Comparison of ENCODE assay signal across 8 cellular contexts in genomic region chr4:2842667-2843022, GRCh38. TPM values are rescaled to one million over a fixed set of nuclear protein-coding genes. Genes with fewer than 3 reads are reported as not detected.
DNase-seq lines count a peak whose midpoint lies in the region; ATAC-seq, FAIRE-seq and TF ChIP-seq lines count a peak whose summit lies in the region.

No MANE protein-coding gene starts in this region.

- FAIRE-seq in A549 (lab: Jason Lieb, UNC): no peak

- TF ChIP-seq RAD21 in A549 (conservative IDR thresholded peaks at IDR 0.05 in 1 of 2, IDR thresholded peaks at IDR 0.05 in 1 of 2): no peak

- TF ChIP-seq POLR2A in A549 (IDR thresholded peaks at IDR 0.05; ENCODE audit: low read length) (no peak), body of pancreas (IDR thresholded peaks at IDR 0.05) (no peak)

- H3K9me3 ChIP-seq in A549 (no peaks in the 10 kb centered on the region), body of pancreas (no peaks in the 10 kb centered on the region)

- H3K27me3 ChIP-seq in HL-60 (ENCODE audit: insufficient read depth, poor library complexity, severe bottlenecking) (no peaks in the 10 kb centered on the region), body of pancreas (no peaks in the 10 kb centered on the region)

- CTCF ChIA-PET in A549 (lab: Yijun Ruan, JAX): no interaction called here

- DNase-seq in A549 (ENCODE audit: low read depth in 1 of 2, low spot score in 1 of 2) (no peak), HL-60 (ENCODE audit: low read depth in 1 of 2, low spot score in 1 of 2) (no peak), body of pancreas (no peak), midbrain (lab: John Stamatoyannopoulos, UW) (peak; percentile 27), LoVo (ENCODE audit: low spot score) (no peak)
- no peak for DNase-seq in stimulated activated CD4-positive, alpha-beta T cell treated with anti-CD3 and anti-CD28 coated beads, Interleukin-2, amount 100 ng/mL, for 48 hours
- DNase-seq in central memory CD4-positive, alpha-beta T cell: no peak

- H3K4me1 ChIP-seq in A549: peaks cover 15% of the 10 kb centered on the region; the same call in 2 of the 3 replicates
- peaks cover 36% of the 10 kb centered on the region for H3K4me1 ChIP-seq in body of pancreas

- TF ChIP-seq EP300 in A549 (IDR thresholded peaks at IDR 0.05): no peak

- TF ChIP-seq CTCF in A549 (IDR thresholded peaks at IDR 0.05): no peak
- no peak for TF ChIP-seq CTCF in HL-60 (IDR thresholded peaks at IDR 0.05; ENCODE audit: insufficient read depth, low read length)
- no peak for TF ChIP-seq CTCF in body of pancreas (IDR thresholded peaks at IDR 0.05)

- H3K27ac ChIP-seq in A549 (peak overlapping the region; percentile 93 to 99), HL-60 (replicated peaks) (peak overlapping the region; percentile 91), body of pancreas (peak overlapping the region in 3 of 4 donors; percentile 76 to 96 (median 94))

- POLR2A ChIA-PET in A549 (lab: Yijun Ruan, JAX): interaction anchor here (1.3 kb wide), 1 partner anchor 46 kb away, joined by 4 read pairs; no protein-coding TSS in a partner anchor

- peak overlapping the region; percentile 97 for H3K4me2 ChIP-seq in A549

- ATAC-seq in A549 (no peak), body of pancreas (no peak), GM21515 (IDR thresholded peaks at IDR 0.05; ENCODE audit: unreplicated experiment) (no peak)

- intact Hi-C loops in body of pancreas (cut with DNase I): loop anchor here (10.0 kb wide), 1 partner anchor 78 kb away; no protein-coding TSS in a partner anchor

- no peaks in the 10 kb centered on the region for H3K36me3 ChIP-seq in body of pancreas (replicated peaks in 1 of 2; ENCODE audit: insufficient read depth in 1 of 2, low read depth in 2 of 2)

- WGBS in A549 (ENCODE audit: missing lambda C conversion rate): 66% methylated on average over 5 of the region's 5 CpGs
- 20 to 21% methylated on average over 5 of the region's 5 CpGs for WGBS in body of pancreas, 2 donors

- H3K4me3 ChIP-seq in A549 (peak overlapping the region; percentile 89), HL-60 (replicated peaks; ENCODE audit: insufficient read depth, low read length) (peak overlapping the region; percentile 87), body of pancreas (no peak overlapping the region)

TF ChIP-seq in A549, 52 proteins besides CTCF, POLR2A, EP300 and RAD21:
- TF ChIP-seq MAX (IDR thresholded peaks at IDR 0.05) (no peak), NFE2L2 (conservative IDR thresholded peaks at IDR 0.05; ENCODE audit: low read length) (no peak), TFCP2L1 (CRISPR knock-in tag; IDR thresholded peaks at IDR 0.05) (no peak), POLR2AphosphoS2 (conservative IDR thresholded peaks at IDR 0.05; ENCODE audit: low read length) (no peak), CHD4 (IDR thresholded peaks at IDR 0.05; ENCODE audit: borderline replicate concordance) (no peak), JUN (IDR thresholded peaks at IDR 0.05) (no peak), HOXA7 (CRISPR knock-in tag; IDR thresholded peaks at IDR 0.05) (no peak), HOXB13 (CRISPR knock-in tag; IDR thresholded peaks at IDR 0.05; ENCODE audit: low read depth) (no peak), ZNF302 (CRISPR knock-in tag; IDR thresholded peaks at IDR 0.05) (no peak), EHMT2 (IDR thresholded peaks at IDR 0.05; ENCODE audit: low read depth) (no peak), ZFP36 (IDR thresholded peaks at IDR 0.05; ENCODE audit: borderline replicate concordance, partially characterized antibody) (no peak), JUNB (IDR thresholded peaks at IDR 0.05) (no peak), ATOH8 (CRISPR knock-in tag; IDR thresholded peaks at IDR 0.05; ENCODE audit: low read depth) (no peak), NPAS2 (CRISPR knock-in tag; IDR thresholded peaks at IDR 0.05; ENCODE audit: borderline replicate concordance) (no peak), CEBPB (IDR thresholded peaks at IDR 0.05) (no peak), RNF2 (IDR thresholded peaks at IDR 0.05; ENCODE audit: borderline replicate concordance, low read depth) (no peak), MYC (IDR thresholded peaks at IDR 0.05; ENCODE audit: borderline replicate concordance, low read length) (no peak)
TF ChIP-seq in A549: peak in this region for 0.

RNA-seq across cellular contexts. Expression of gene ADD1, which starts 1.0 kb away (rescaled TPM):
- polyA plus RNA-seq in A549 (2011; rRNA removed) (59.7 and 78.6 TPM in 2 replicates), A549 (2017; fragmentation: RNase III; extraction: RNeasy Plus Mini Kit Qiagen cat#74134 plus additional on column Dnase treatment) (60.3 to 69.5 TPM (median 62.9 TPM) in 3 replicates)
- polyA plus RNA-seq in A549 (2012; cell fraction: cytosol; rRNA removed): 83.5 and 88.0 TPM in 2 replicates
- 176 and 217 TPM in 2 replicates for polyA plus RNA-seq in A549 (2012; cell fraction: nucleus; rRNA removed)
- polyA minus RNA-seq in A549 (2011; rRNA and poly(A)+ RNA removed): 41.2 and 51.2 TPM in 2 replicates
- 100 to 1,000 TPM in 1 of 2 donors, 10 to 100 TPM in 1; 84.1 to 266 TPM for total RNA-seq in body of pancreas

RNA-seq across cellular contexts. Expression of gene SH3BP2, which starts 49.8 kb away (rescaled TPM):
- polyA plus RNA-seq in A549 (2011; rRNA removed): 6.0 and 7.1 TPM in 2 replicates
- 3.6 and 4.0 TPM in 2 replicates for polyA plus RNA-seq in A549 (2012; cell fraction: cytosol; rRNA removed)
- polyA plus RNA-seq in A549 (2012; cell fraction: nucleus; rRNA removed): 20.6 and 22.1 TPM in 2 replicates
- 3.3 to 5.1 TPM (median 4.4 TPM) in 3 replicates for polyA plus RNA-seq in A549 (2017; fragmentation: RNase III; extraction: RNeasy Plus Mini Kit Qiagen cat#74134 plus additional on column Dnase treatment)
- polyA minus RNA-seq in A549 (2011; rRNA and poly(A)+ RNA removed): 13.7 and 18.5 TPM in 2 replicates
- 10 to 100 TPM; 29.0 to 33.5 TPM for total RNA-seq in body of pancreas

Comparison
In these comparisons a context has a peak if more than half of its experiments do, and no peak if none do; other contexts are left out.
1. H3K4me3 ChIP-seq: peak in A549 (single experiment) and HL-60 (single experiment); none in body of pancreas (0 of 2).
2. Peak in every context shown above with its lines, with median percentiles within 50 percentile points of each other: H3K27ac ChIP-seq.